In genomic region chr2:99096728-99097127, GRCh38 we compare ENCODE assay signal across 23 cellular contexts. TPM values are rescaled to one million over a fixed set of nuclear protein-coding genes. Genes with fewer than 3 reads are reported as not detected.
"Had no signal": no experiment of that assay in that cellular context is flagged by ENCODE, and none has a peak within 500 bp of the region (broad histone marks: within the 10 kb centered on the region; RNA-seq: fewer than 3 reads in every experiment).

No MANE protein-coding gene starts in this region.

- H3K36me3 Mint-ChIP-seq: natural killer cell had no signal

- DNase-seq: dermis blood vessel endothelial cell; esophagus squamous epithelium; foreskin fibroblast; immature natural killer cell; kidney; left cardiac atrium; left ventricle myocardium inferior; lower lobe of right lung; natural killer cell; nucleus accumbens; ovary; small intestine; stimulated activated CD4-positive, alpha-beta T cell treated with anti-CD3 and anti-CD28 coated beads, Interleukin-12 subunit alpha, Interleukin-12 subunit beta, amount 100 ng/mL, for 4 hours; stimulated activated naive CD4-positive, alpha-beta T cell treated with Interleukin-2 at 50 U/mL for 16 hours; tibial artery; upper lobe of left lung; uterus had no signal

- H3K9me3 Mint-ChIP-seq: natural killer cell had no signal

- H3K27me3 Mint-ChIP-seq: memory B cell had no signal

- H3K4me1 Mint-ChIP-seq: immature natural killer cell, memory B cell, mesothelial cell of epicardium, natural killer cell, neural crest cell had no signal

- ATAC-seq: gastroesophageal sphincter, left cardiac atrium, lower lobe of right lung, natural killer cell had no signal

- H3K4me3 Mint-ChIP-seq: immature natural killer cell, memory B cell, mesothelial cell of epicardium, natural killer cell, neural crest cell had no signal

- H3K27ac Mint-ChIP-seq: immature natural killer cell, memory B cell, mesothelial cell of epicardium, natural killer cell had no signal

RNA-seq across cellular contexts. Expression of gene C2orf15, which starts 44.8 kb away (rescaled TPM):
- total RNA-seq: dermis blood vessel endothelial cell, left ventricle myocardium inferior, myocyte, right atrium auricular region had no signal
